28 cellular contexts compared by ENCODE assay signal in genomic region chrX:13614154-13614553, GRCh38. TPM values are rescaled to one million over a fixed set of nuclear protein-coding genes. Genes with fewer than 3 reads are reported as not detected.
"Had no signal": no experiment of that assay in that cellular context is flagged by ENCODE, and none has a peak within 500 bp of the region (broad histone marks: within the 10 kb centered on the region; RNA-seq: fewer than 3 reads in every experiment).

No MANE protein-coding gene starts in this region.

- H3K27me3 ChIP-seq: neural progenitor cell, neutrophil, ovary, right atrium auricular region, stomach, testis, thyroid gland, transverse colon, upper lobe of left lung, vagina had no signal

- ATAC-seq: natural killer cell; right lobe of liver; stimulated activated naive B cell treated with anti-CD40 and anti-IgM and Interleukin-4, amounts not matched to agents 10 μg/mL and 1 μg/mL and 100 μg/mL, for 72 hours; stimulated activated naive CD8-positive, alpha-beta T cell treated with anti-CD3 and anti-CD28 coated beads, Interleukin-15, Interleukin-2, amounts not matched to agents 100 U/mL and 50 U/mL, for 24 hours had no signal

- H3K27ac ChIP-seq: left ventricle myocardium inferior, neural progenitor cell, neutrophil, ovary, right atrium auricular region, right lobe of liver, skin epidermis, stomach, testis, thyroid gland, transverse colon, upper lobe of left lung, vagina had no signal

- H3K9me3 ChIP-seq: left ventricle myocardium inferior, neutrophil, ovary, right atrium auricular region, right lobe of liver, testis, thyroid gland, transverse colon, upper lobe of left lung, vagina had no signal

- DNase-seq: islet precursor cell; left ventricle myocardium inferior; mesendoderm; naive B cell; natural killer cell; nephron progenitor cell; occipital lobe; ovary; right lobe of liver; stimulated activated CD4-positive, alpha-beta T cell treated with anti-CD3 and anti-CD28 coated beads, Interleukin-12 subunit alpha, Interleukin-12 subunit beta, amount 100 ng/mL, for 4 hours; stimulated activated CD4-positive, alpha-beta T cell treated with anti-CD3 and anti-CD28 coated beads, Interleukin-15, amount 100 ng/mL, for 24 hours; stimulated activated CD4-positive, alpha-beta T cell treated with anti-CD3 and anti-CD28 coated beads, Interleukin-2, amount 100 ng/mL, for 24 hours; stimulated activated CD4-positive, alpha-beta T cell treated with anti-CD3 and anti-CD28 coated beads, Interleukin-4, amount 100 ng/mL, for 1 hour; stimulated activated naive B cell treated with anti-CD40 and anti-IgM and Interleukin-4, amounts not matched to agents 10 μg/mL and 1 μg/mL and 100 μg/mL, for 72 hours; stimulated activated naive CD8-positive, alpha-beta T cell treated with anti-CD3 and anti-CD28 coated beads, Interleukin-15, Interleukin-2, amounts not matched to agents 100 U/mL and 50 U/mL, for 24 hours; stomach; testis; thyroid gland; transverse colon; upper lobe of left lung had no signal

- H3K4me3 ChIP-seq: left ventricle myocardium inferior, lung, neural progenitor cell, ovary, right atrium auricular region, right lobe of liver, skin epidermis, stomach, testis, thyroid gland, transverse colon, upper lobe of left lung, vagina had no signal

- H3K36me3 ChIP-seq: left ventricle myocardium inferior, neural progenitor cell, neutrophil, ovary, right atrium auricular region, right lobe of liver, stomach, thyroid gland, transverse colon, upper lobe of left lung, vagina had no signal

RNA-seq across cellular contexts. Expression of gene EGFL6, which starts 44.8 kb away (rescaled TPM):
- total RNA-seq: left ventricle myocardium inferior, mononuclear cell, natural killer cell, pulmonary artery endothelial cell, right atrium auricular region, right lobe of liver, thyroid gland, transverse colon had no signal
